Comparison of ENCODE assay signal across 33 cellular contexts in genomic region chr1:205303247-205303888, GRCh38. TPM values are rescaled to one million over a fixed set of nuclear protein-coding genes. Genes with fewer than 3 reads are reported as not detected.
DNase-seq lines count a peak whose midpoint lies in the region; ATAC-seq, FAIRE-seq and TF ChIP-seq lines count a peak whose summit lies in the region.
"Had no signal": no experiment of that assay in that cellular context is flagged by ENCODE, and none has a peak within 500 bp of the region (broad histone marks: within the 10 kb centered on the region; RNA-seq: fewer than 3 reads in every experiment).

No MANE protein-coding gene starts in this region.

- ATAC-seq in IMR-90 (ENCODE audit: low read depth), result no peak
- ATAC-seq: left ventricle myocardium superior; naive thymus-derived CD4-positive, alpha-beta T cell; stimulated activated effector memory CD8-positive, alpha-beta T cell treated with anti-CD3 and anti-CD28 coated beads, Interleukin-12 subunit alpha, Interleukin-12 subunit beta, amount 100 ng/mL, for 72 hours had no signal

- no peak overlapping the region for H3K4me3 Mint-ChIP-seq in nephron progenitor cell
- H3K4me3 Mint-ChIP-seq: CD4-positive, CD25-positive, alpha-beta regulatory T cell; naive thymus-derived CD4-positive, alpha-beta T cell; stimulated activated effector memory CD8-positive, alpha-beta T cell treated with anti-CD3 and anti-CD28 coated beads, Interleukin-12 subunit alpha, Interleukin-12 subunit beta, amount 100 ng/mL, for 72 hours; type B pancreatic cell had no signal

- H3K4me2 ChIP-seq in IMR-90 (ENCODE audit: low read depth, low read length) (no peak overlapping the region), H1 (ENCODE audit: insufficient read depth in 1 of 2, low read depth in 2 of 2, low read length in 2 of 2) (no peak overlapping the region)

- peaks cover 36 to 78% of the 10 kb centered on the region in 2 experiments for H3K79me1 ChIP-seq in IMR-90 (ENCODE audit: low read depth in 1 of 2, low read length in 2 of 2)
- 0 out of 2 replicates have a peak, but pooled peaks cover 1% of the 10 kb centered on the region for H3K79me1 ChIP-seq in H1 (ENCODE audit: low read depth, low read length)

- no peak overlapping the region for H3K9ac ChIP-seq in IMR-90 (ENCODE audit: low read depth, low read length)
- H3K9ac ChIP-seq in H1 (replicated peaks in 1 of 4; ENCODE audit: extremely low read depth in 1 of 4, low read depth in 3 of 4, low read length in 3 of 4), result 0 out of 7 replicates have a peak overlapping the region, but pooled peaks of 1 of the 4 experiments have one; percentile 8

- peak overlapping the region; percentile 78 for H3K27ac ChIP-seq in IMR-90 (ENCODE audit: insufficient read depth, low read length)
- H3K27ac ChIP-seq in H1 (ENCODE audit: low read depth, low read length), result peak overlapping the region; percentile 75
- H3K27ac ChIP-seq: ascending aorta, colonic mucosa, ovary had no signal

- no peaks in the 10 kb centered on the region for H4K20me1 ChIP-seq in IMR-90 (ENCODE audit: insufficient read depth, low read length)
- no peaks in the 10 kb centered on the region for H4K20me1 ChIP-seq in H1 (replicated peaks in 1 of 2; ENCODE audit: control insufficient read depth in 1 of 2, insufficient read depth in 2 of 2, low read length in 2 of 2)

- peaks cover 42% of the 10 kb centered on the region for H3K4me1 Mint-ChIP-seq in nephron progenitor cell

- no peak overlapping the region for H2AFZ ChIP-seq in IMR-90 (replicated peaks; ENCODE audit: low read length, poor library complexity)
- H2AFZ ChIP-seq in H1 (ENCODE audit: low read length), result no peak overlapping the region

- no peaks in the 10 kb centered on the region for H3K9me3 Mint-ChIP-seq in nephron progenitor cell
- H3K9me3 Mint-ChIP-seq: CD4-positive, CD25-positive, alpha-beta regulatory T cell; naive thymus-derived CD4-positive, alpha-beta T cell; stimulated activated effector memory CD8-positive, alpha-beta T cell treated with anti-CD3 and anti-CD28 coated beads, Interleukin-12 subunit alpha, Interleukin-12 subunit beta, amount 100 ng/mL, for 72 hours; type B pancreatic cell had no signal

- TF ChIP-seq CTCF in IMR-90 (conservative IDR thresholded peaks at IDR 0.05; ENCODE audit: low read depth, low read length), result no peak
- no peak for TF ChIP-seq CTCF in H1 (IDR thresholded peaks at IDR 0.05; ENCODE audit: control extremely low read depth in 1 of 3, insufficient read depth in 1 of 3, low read depth in 1 of 3, low read length in 3 of 3)
- TF ChIP-seq CTCF in nephron progenitor cell (IDR thresholded peaks at IDR 0.05), result no peak

- FAIRE-seq in H1 (lab: Jason Lieb, UNC), result no peak
- FAIRE-seq: D721Med, H54, kidney had no signal

- POLR2A ChIA-PET in IMR-90 (lab: Charles Lee; ENCODE audit: unreplicated experiment), result interaction anchor here (0.6 to 0.7 kb wide), 2 partner anchors 128 to 224 kb away, joined by 4 to 5 read pairs; no protein-coding TSS in a partner anchor
- POLR2A ChIA-PET in H1 (lab: Charles Lee; ENCODE audit: partially characterized antibody), result interaction anchor here (1.0 to 8.8 kb wide), 10 partner anchors 9 to 146 kb away, joined by 3 to 134 read pairs (median 8); partner anchors contain the start of gene NUAK2

- H3K9me1 ChIP-seq in IMR-90 (ENCODE audit: insufficient read depth, low read length), result peaks cover 27% of the 10 kb centered on the region

- peaks cover 41% of the 10 kb centered on the region for H3K36me3 Mint-ChIP-seq in nephron progenitor cell (ENCODE audit: low read depth)

- H3K56ac ChIP-seq in IMR-90 (ENCODE audit: extremely low read depth, insufficient read depth, low read length), result no peak overlapping the region
- H3K56ac ChIP-seq in H1 (replicated peaks; ENCODE audit: insufficient read length, low read depth, low read length), result no peak overlapping the region

- H3K36me3 ChIP-seq in IMR-90 (ENCODE audit: control insufficient read depth, insufficient read depth, low read length), result peaks cover 61% of the 10 kb centered on the region
- peaks cover 33 to 65% (median 49%) of the 10 kb centered on the region in 4 experiments for H3K36me3 ChIP-seq in H1 (ENCODE audit: control insufficient read depth in 2 of 4, insufficient read depth in 4 of 4, low read length in 3 of 4)
- H3K36me3 ChIP-seq: ovary had no signal

- H3K27ac Mint-ChIP-seq in nephron progenitor cell, result peak overlapping the region; percentile 72
- H3K27ac Mint-ChIP-seq: stimulated activated effector memory CD8-positive, alpha-beta T cell treated with anti-CD3 and anti-CD28 coated beads, Interleukin-12 subunit alpha, Interleukin-12 subunit beta, amount 100 ng/mL, for 72 hours; type B pancreatic cell had no signal

- CTCF ChIA-PET in IMR-90 (lab: Yijun Ruan, JAX), result interaction anchor here (1.2 kb wide), 1 partner anchor 30 kb away, joined by 6 read pairs; no protein-coding TSS in a partner anchor
- CTCF ChIA-PET in H1 (lab: Charles Lee; ENCODE audit: partially characterized antibody), result interaction anchor here (1.8 to 67.1 kb wide), 6 partner anchors 16 to 221 kb away, joined by 4 to 2424 read pairs (median 8); partner anchors contain the start of gene NUAK2

- no peak for TF ChIP-seq RAD21 in IMR-90 (IDR thresholded peaks at IDR 0.05; ENCODE audit: low read length)
- peak in 1 of 2 experiments; percentile 28; a peak in 1 of 4 replicates for TF ChIP-seq RAD21 in H1 (IDR thresholded peaks at IDR 0.05 in 1 of 2, conservative IDR thresholded peaks at IDR 0.05 in 1 of 2; ENCODE audit: low read depth in 2 of 2, low read length in 2 of 2)

- no peak overlapping the region for H3K4me3 ChIP-seq in IMR-90 (ENCODE audit: insufficient read depth, low read depth, low read length)
- no peak overlapping the region for H3K4me3 ChIP-seq in H1 (ENCODE audit: extremely low read depth in 1 of 4, insufficient read depth in 2 of 4, low read depth in 3 of 4, low read length in 4 of 4)
- H3K4me3 ChIP-seq: ascending aorta, colonic mucosa, ovary had no signal

- peaks cover 2% of the 10 kb centered on the region for H3K27me3 Mint-ChIP-seq in nephron progenitor cell (ENCODE audit: low read depth, poor library complexity)
- H3K27me3 Mint-ChIP-seq: CD4-positive, CD25-positive, alpha-beta regulatory T cell; naive thymus-derived CD4-positive, alpha-beta T cell; type B pancreatic cell had no signal

- H3K23me2 ChIP-seq in H1 (ENCODE audit: low read depth, low read length), result peaks cover 2% of the 10 kb centered on the region

- H3K4me1 ChIP-seq in IMR-90 (ENCODE audit: control insufficient read depth, insufficient read depth, low read length) (peaks cover 23% of the 10 kb centered on the region), H1 (replicated peaks in 1 of 4; ENCODE audit: control insufficient read depth in 3 of 4, insufficient read depth in 4 of 4, low read length in 3 of 4) (peaks cover 15 to 33% (median 28%) of the 10 kb centered on the region in 4 experiments)

- H3K18ac ChIP-seq in IMR-90 (ENCODE audit: low read depth, low read length) (peak overlapping the region; percentile 64), H1 (ENCODE audit: extremely low read depth, low read length) (peak overlapping the region; percentile 93)

- H2BK20ac ChIP-seq in IMR-90 (ENCODE audit: low read depth, low read length), result no peak overlapping the region; the same call in none of the 2 replicates
- H2BK20ac ChIP-seq in H1 (ENCODE audit: low read length), result peak overlapping the region; percentile 98; the same call in 1 of the 2 replicates

- H4K91ac ChIP-seq in IMR-90 (ENCODE audit: insufficient read depth, low read depth, low read length), result peak overlapping the region; percentile 66
- H4K91ac ChIP-seq in H1 (replicated peaks; ENCODE audit: insufficient read length, low read length), result peak overlapping the region; percentile 93

- H3K9me3 ChIP-seq in IMR-90 (ENCODE audit: control insufficient read depth, insufficient read depth, low read length) (no peaks in the 10 kb centered on the region), H1 (ENCODE audit: insufficient read depth in 2 of 2, low read depth in 1 of 2, low read length in 1 of 2) (no peaks in the 10 kb centered on the region)
- H3K9me3 ChIP-seq: ascending aorta, colonic mucosa, ovary had no signal

- H2BK120ac ChIP-seq in IMR-90 (ENCODE audit: low read depth, low read length) (peak overlapping the region; percentile 70), H1 (replicated peaks; ENCODE audit: low read depth, low read length) (no peak overlapping the region)

- no peak for DNase-seq in IMR-90
- no peak for DNase-seq in H1 (ENCODE audit: low read depth in 1 of 2, low spot score in 2 of 2)
- DNase-seq in nephron progenitor cell, result no peak
- DNase-seq in NCI-H526 (lab: John Stamatoyannopoulos, UW), result no peak
- DNase-seq in GDM1 (lab: John Stamatoyannopoulos, UW), result no peak
- no peak for DNase-seq in NCI-H748 treated with DMSO at 0.1 percent for 48 hours (lab: John Stamatoyannopoulos, UW)
- no peak for DNase-seq in activated effector memory CD4-positive, alpha-beta T cell treated with Interleukin-2 at 50 U/mL for 16 hours
- DNase-seq: activated CD4-positive, alpha-beta T cell treated with anti-CD3 and anti-CD28 coated beads, Interleukin-2, amount 50 U/mL, for 1 hour; activated CD4-positive, CD25-positive, alpha-beta regulatory T cell; activated gamma-delta T cell treated with Interleukin-2 at 50 U/mL for 16 hours; activated T-cell treated with anti-CD3 and anti-CD28 coated beads, Interleukin-2, amount 50 U/mL, for 1 hour; CD4-positive, CD25-positive, alpha-beta regulatory T cell; colonic mucosa; DND-41; effector memory CD4-positive, alpha-beta T cell; erythroblast; Kasumi-1; kidney; left ventricle myocardium superior; midbrain; naive thymus-derived CD4-positive, alpha-beta T cell; NCI-H1417 treated with DMSO at 0.1 percent for 48 hours; NCI-H2081 treated with DMSO at 0.1 percent for 48 hours; NCI-H345; ovary had no signal

- H3K4ac ChIP-seq in IMR-90 (ENCODE audit: low read depth, low read length) (peak overlapping the region; percentile 86), H1 (replicated peaks; ENCODE audit: insufficient read length, low read depth, low read length) (peak overlapping the region; percentile 95)

- dilution Hi-C loops in IMR-90 (cut with HindIII; ENCODE audit: low sequenced_read_pairs, unreplicated experiment), result no loop called here

- H2AK5ac ChIP-seq in IMR-90 (ENCODE audit: low read depth, low read length), result peak overlapping the region; percentile 97
- H2AK5ac ChIP-seq in H1 (ENCODE audit: low read depth, low read length), result peak overlapping the region; percentile 87

- WGBS in IMR-90 (ENCODE audit: extremely low coverage in 2 of 2, insufficient read length in 1 of 2), 2 experiments, result 92% methylated on average over 4 of the region's 20 CpGs; no CpG with 5 or more reads in 1 of the 2 experiments
- 83% methylated on average over 18 of the region's 20 CpGs; no CpG with 5 or more reads in 1 of the 2 experiments for WGBS in H1 (ENCODE audit: extremely low coverage in 1 of 2, insufficient coverage in 1 of 2, insufficient read length in 1 of 2, insufficient replicate concordance in 2 of 2, low coverage in 1 of 2, low lambda C conversion rate in 2 of 2, missing lambda C conversion rate in 1 of 2), 2 experiments

- TF ChIP-seq POLR2A in IMR-90 (IDR thresholded peaks at IDR 0.05; ENCODE audit: low read depth, low read length), result no peak
- no peak for TF ChIP-seq POLR2A in H1 (IDR thresholded peaks at IDR 0.05; ENCODE audit: control extremely low read depth in 1 of 2, low read depth in 2 of 2, low read length in 2 of 2)

- intact Hi-C loops in IMR-90 (cut with micrococcal nuclease), result no loop called here

- no peak for TF ChIP-seq EP300 in H1 (IDR thresholded peaks at IDR 0.05; ENCODE audit: borderline replicate concordance in 1 of 2, low read depth in 2 of 2, low read length in 2 of 2)

- peak overlapping the region; percentile 74; the same call in 1 of the 2 replicates for H4K5ac ChIP-seq in IMR-90 (ENCODE audit: low read depth, low read length)
- H4K5ac ChIP-seq in H1 (ENCODE audit: insufficient read length, low read depth, low read length), result peak overlapping the region; percentile 54

- BruUV-seq in IMR-90 (replicated peaks; lab: Mats Ljungman, UMichigan), result no TSS peak

- H2BK12ac ChIP-seq in H1 (ENCODE audit: low read depth, low read length), result peak overlapping the region; percentile 98

- H2AK9ac ChIP-seq in IMR-90 (replicated peaks; ENCODE audit: low read depth, low read length, poor library complexity), result peak overlapping the region; percentile 62

- H4K8ac ChIP-seq in IMR-90 (ENCODE audit: low read depth in 2 of 2, low read length in 2 of 2), result peak overlapping the region; percentile 80 to 88; a peak in 2 of 4 replicates
- no peak overlapping the region for H4K8ac ChIP-seq in H1 (ENCODE audit: extremely low read depth, insufficient read depth, low read length)

- H2BK5ac ChIP-seq in IMR-90 (ENCODE audit: low read depth, low read length, poor library complexity, severe bottlenecking) (peak overlapping the region; percentile 86), H1 (ENCODE audit: low read depth, low read length) (peak overlapping the region; percentile 84)

- H3K23ac ChIP-seq in IMR-90 (ENCODE audit: low read depth, low read length), result peak overlapping the region; percentile 10; the same call in 1 of the 2 replicates
- no peak overlapping the region for H3K23ac ChIP-seq in H1 (ENCODE audit: insufficient read length)

- in situ Hi-C loops in IMR-90 (cut with MboI; ENCODE audit: low sequenced_read_pairs), result no loop called here

- H2BK15ac ChIP-seq in IMR-90 (ENCODE audit: low read depth, low read length) (peak overlapping the region; percentile 22; the same call in 1 of the 3 replicates), H1 (ENCODE audit: low read length) (peak overlapping the region; percentile 98; the same call in 1 of the 2 replicates)

- H3K27me3 ChIP-seq in IMR-90 (ENCODE audit: control insufficient read depth, insufficient read depth, low read length), result no peaks in the 10 kb centered on the region
- no peaks in the 10 kb centered on the region for H3K27me3 ChIP-seq in H1 (replicated peaks in 1 of 4; ENCODE audit: control insufficient read depth in 3 of 4, extremely low read depth in 1 of 4, insufficient read depth in 3 of 4, low read length in 3 of 4)
- H3K27me3 ChIP-seq: ascending aorta, colonic mucosa, ovary had no signal

- peak overlapping the region; percentile 93; the same call in 1 of the 2 replicates for H3K14ac ChIP-seq in IMR-90 (replicated peaks; ENCODE audit: low read depth, low read length)
- H3K14ac ChIP-seq in H1 (ENCODE audit: insufficient read length), result no peak overlapping the region

- peaks cover 0 to 6% of the 10 kb centered on the region in 2 experiments; a peak in 1 of 4 replicates for H3K79me2 ChIP-seq in H1 (ENCODE audit: control insufficient read depth in 1 of 2, insufficient read depth in 2 of 2, low read length in 2 of 2)

RNA-seq across cellular contexts. Expression of gene NUAK2, which starts 18.2 kb away (rescaled TPM):
- total RNA-seq in IMR-90 (2012; rRNA removed), result 7.2 and 8.1 TPM in 2 replicates
- polyA plus RNA-seq in IMR-90 (2012; rRNA removed) (17.6 and 18.7 TPM in 2 replicates), H1 (2011; rRNA removed) (9.4 and 14.5 TPM in 2 replicates)
- 12.3 and 18.8 TPM in 2 replicates for polyA plus RNA-seq in IMR-90 (2012; cell fraction: cytosol; rRNA removed)
- polyA plus RNA-seq in IMR-90 (2012; cell fraction: nucleus; rRNA removed; ENCODE audit: low replicate concordance), result 22.8 and 32.1 TPM in 2 replicates
- 12.7 and 12.9 TPM in 2 replicates for total RNA-seq in H1 (2021; fragmentation: NEBNext Ultra II Directional; extraction: Animal tissue kit (Norgen Biotek cat#: 25700))
- polyA plus RNA-seq in H1 (2011; cell fraction: cytosol; rRNA removed), result 8.0 TPM
- polyA plus RNA-seq in H1 (2011; cell fraction: nucleus; rRNA removed), result 13.3 TPM
- 13.2 to 13.7 TPM (median 13.5 TPM) in 4 replicates for polyA plus RNA-seq in H1 (2012, experiment 1 of 2)
- polyA plus RNA-seq in H1 (2012, experiment 2 of 2), result 12.2 TPM
- polyA plus RNA-seq in H1 (2013, experiment 1 of 2), result 5.4 TPM
- polyA plus RNA-seq in H1 (2013, experiment 2 of 2), result 5.1 TPM
- 12.4 and 13.8 TPM in 2 replicates for polyA minus RNA-seq in H1 (2011; rRNA and poly(A)+ RNA removed)
- polyA minus RNA-seq in H1 (2011; cell fraction: cytosol; rRNA and poly(A)+ RNA removed), result 15.0 TPM
- 13.2 TPM for polyA minus RNA-seq in H1 (2011; cell fraction: nucleus; rRNA and poly(A)+ RNA removed)

RNA-seq across cellular contexts. Expression of gene KLHDC8A, which starts 53.4 kb away (rescaled TPM):
- not detected in 2 replicates for total RNA-seq in IMR-90 (2012; rRNA removed)
- polyA plus RNA-seq in IMR-90 (2012; rRNA removed) (not detected in 2 replicates), H1 (2011; rRNA removed) (1.9 and 2.5 TPM in 2 replicates)
- 0.01 TPM in 1 of 2 replicates, not detected in the other for polyA plus RNA-seq in IMR-90 (2012; cell fraction: cytosol; rRNA removed)
- 0.02 TPM in 1 of 2 replicates, not detected in the other for polyA plus RNA-seq in IMR-90 (2012; cell fraction: nucleus; rRNA removed; ENCODE audit: low replicate concordance)
- 2.5 and 3.4 TPM in 2 replicates for total RNA-seq in H1 (2021; fragmentation: NEBNext Ultra II Directional; extraction: Animal tissue kit (Norgen Biotek cat#: 25700))
- 2.4 TPM for polyA plus RNA-seq in H1 (2011; cell fraction: cytosol; rRNA removed)
- 2.4 TPM for polyA plus RNA-seq in H1 (2011; cell fraction: nucleus; rRNA removed)
- polyA plus RNA-seq in H1 (2012, experiment 1 of 2), result 0.83 to 2.1 TPM (median 1.5 TPM) in 4 replicates
- polyA plus RNA-seq in H1 (2012, experiment 2 of 2), result 1.4 TPM
- polyA plus RNA-seq in H1 (2013, experiment 1 of 2), result 3.5 TPM
- polyA plus RNA-seq in H1 (2013, experiment 2 of 2), result 3.8 TPM
- 2.5 and 4.2 TPM in 2 replicates for polyA minus RNA-seq in H1 (2011; rRNA and poly(A)+ RNA removed)
- polyA minus RNA-seq in H1 (2011; cell fraction: cytosol; rRNA and poly(A)+ RNA removed), result 1.4 TPM
- polyA minus RNA-seq in H1 (2011; cell fraction: nucleus; rRNA and poly(A)+ RNA removed), result 1.00 TPM
- total RNA-seq: ascending aorta; cardiac septum; CD4-positive, CD25-positive, alpha-beta regulatory T cell; kidney; left ventricle myocardium superior; naive thymus-derived CD4-positive, alpha-beta T cell; OCI-LY7; T-helper 1 cell treated with Interleukin-12 subunit alpha and Interleukin-12 subunit beta and Interleukin-4 antibody, amounts not matched to agents 30 ng/mL and 1 ng/mL, for 36 hours had no signal
- polyA plus RNA-seq: naive thymus-derived CD4-positive, alpha-beta T cell had no signal
